1 cellular context compared by ENCODE assay signal in the genomic region with DNA sequence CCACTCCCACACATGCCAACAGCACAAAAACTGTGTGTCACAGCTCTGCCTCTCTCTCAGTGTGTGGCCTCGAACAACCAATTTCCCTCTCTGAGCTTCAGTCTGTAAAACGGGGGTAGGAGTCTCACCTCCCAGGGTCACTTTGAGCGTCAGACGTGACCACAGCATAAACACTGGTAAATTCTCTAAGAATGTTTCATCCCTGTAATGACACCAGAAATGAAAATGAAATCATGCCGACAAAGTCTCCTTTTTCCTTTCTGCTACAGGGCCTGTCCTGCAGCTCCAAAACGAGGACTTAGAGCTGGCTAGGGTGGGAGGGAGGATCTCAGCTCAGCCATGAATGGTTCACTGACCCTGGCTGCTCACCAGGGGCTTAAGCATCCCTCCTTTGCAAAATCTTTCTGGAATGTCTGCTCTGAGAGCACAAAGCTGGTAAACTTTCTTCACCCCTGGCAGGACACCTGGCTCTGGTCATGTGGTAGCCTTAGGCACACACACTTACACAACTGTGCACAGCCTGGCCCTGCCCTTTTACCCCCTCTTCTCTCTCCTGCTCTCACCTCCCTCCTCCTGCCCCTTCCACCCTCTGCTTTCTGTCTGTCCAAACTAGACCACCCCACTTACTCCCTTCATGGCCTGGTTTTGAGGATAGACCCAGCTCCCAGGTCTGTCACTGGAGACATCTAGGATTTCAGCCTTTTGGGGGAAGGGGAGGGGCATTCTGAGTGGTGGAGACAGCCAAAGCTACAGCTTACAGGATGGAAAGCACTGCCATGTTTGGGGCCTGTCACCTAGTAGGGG.
A peak's percentile ranks its signal among the peaks of the same experiment; 100 is the strongest.
TF ChIP-seq lines count a peak whose summit lies in the region.

No MANE protein-coding gene starts in this region.

TF ChIP-seq in HepG2, 621 proteins besides CTCF, POLR2A, EP300 and RAD21 (continued from another document and continues in another):
- TF ChIP-seq PATZ1 (CRISPR knock-in tag; IDR thresholded peaks at IDR 0.05): no peak
- TF ChIP-seq, protein P1, sequence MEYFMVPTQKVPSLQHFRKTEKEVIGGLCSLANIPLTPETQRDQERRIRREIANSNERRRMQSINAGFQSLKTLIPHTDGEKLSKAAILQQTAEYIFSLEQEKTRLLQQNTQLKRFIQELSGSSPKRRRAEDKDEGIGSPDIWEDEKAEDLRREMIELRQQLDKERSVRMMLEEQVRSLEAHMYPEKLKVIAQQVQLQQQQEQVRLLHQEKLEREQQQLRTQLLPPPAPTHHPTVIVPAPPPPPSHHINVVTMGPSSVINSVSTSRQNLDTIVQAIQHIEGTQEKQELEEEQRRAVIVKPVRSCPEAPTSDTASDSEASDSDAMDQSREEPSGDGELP (IDR thresholded peaks at IDR 0.05; ENCODE audit: borderline replicate concordance, low read depth): peak; percentile 70; the same call in 1 of the 2 replicates
- TF ChIP-seq ZNF777 (CRISPR knock-in tag; IDR thresholded peaks at IDR 0.05): no peak
- no peak for TF ChIP-seq AHR (CRISPR knock-in tag; IDR thresholded peaks at IDR 0.05)
- no peak for TF ChIP-seq MEIS2 (CRISPR knock-in tag; IDR thresholded peaks at IDR 0.05)
- TF ChIP-seq PHB2 (IDR thresholded peaks at IDR 0.05; ENCODE audit: partially characterized antibody): no peak
- no peak for TF ChIP-seq ZNF543 (CRISPR knock-in tag; IDR thresholded peaks at IDR 0.05)
- no peak for TF ChIP-seq BRF2 (CRISPR knock-in tag; IDR thresholded peaks at IDR 0.05)
- TF ChIP-seq ZNF501 (CRISPR knock-in tag; IDR thresholded peaks at IDR 0.05): 0 out of 2 replicates have a peak, but pooled peaks have one; percentile 32
- no peak for TF ChIP-seq TOE1 (CRISPR knock-in tag; IDR thresholded peaks at IDR 0.05)
- no peak for TF ChIP-seq ATRX (CRISPR knock-in tag; IDR thresholded peaks at IDR 0.05; ENCODE audit: borderline replicate concordance)
- no peak for TF ChIP-seq ZNF512 (CRISPR knock-in tag; IDR thresholded peaks at IDR 0.05)
- TF ChIP-seq ZNF770 (CRISPR knock-in tag; IDR thresholded peaks at IDR 0.05): no peak
- no peak for TF ChIP-seq ZNF607 (CRISPR knock-in tag; IDR thresholded peaks at IDR 0.05; ENCODE audit: borderline replicate concordance)
- TF ChIP-seq ZNF432 (CRISPR knock-in tag; IDR thresholded peaks at IDR 0.05; ENCODE audit: borderline replicate concordance): no peak
- no peak for TF ChIP-seq ZNF709 (CRISPR knock-in tag; IDR thresholded peaks at IDR 0.05)
- no peak; the same call in 1 of the 2 replicates for TF ChIP-seq HDAC2 (CRISPR knock-in tag; IDR thresholded peaks at IDR 0.05)
- TF ChIP-seq ZNF674 (CRISPR knock-in tag; IDR thresholded peaks at IDR 0.05; ENCODE audit: low read depth): no peak
- TF ChIP-seq, protein P2, sequence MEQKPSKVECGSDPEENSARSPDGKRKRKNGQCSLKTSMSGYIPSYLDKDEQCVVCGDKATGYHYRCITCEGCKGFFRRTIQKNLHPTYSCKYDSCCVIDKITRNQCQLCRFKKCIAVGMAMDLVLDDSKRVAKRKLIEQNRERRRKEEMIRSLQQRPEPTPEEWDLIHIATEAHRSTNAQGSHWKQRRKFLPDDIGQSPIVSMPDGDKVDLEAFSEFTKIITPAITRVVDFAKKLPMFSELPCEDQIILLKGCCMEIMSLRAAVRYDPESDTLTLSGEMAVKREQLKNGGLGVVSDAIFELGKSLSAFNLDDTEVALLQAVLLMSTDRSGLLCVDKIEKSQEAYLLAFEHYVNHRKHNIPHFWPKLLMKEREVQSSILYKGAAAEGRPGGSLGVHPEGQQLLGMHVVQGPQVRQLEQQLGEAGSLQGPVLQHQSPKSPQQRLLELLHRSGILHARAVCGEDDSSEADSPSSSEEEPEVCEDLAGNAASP (CRISPR knock-in tag; IDR thresholded peaks at IDR 0.05; ENCODE audit: borderline replicate concordance): 0 out of 2 replicates have a peak, but pooled peaks have one; percentile 21
- TF ChIP-seq TBX2 (CRISPR knock-in tag; IDR thresholded peaks at IDR 0.05; ENCODE audit: borderline replicate concordance): 0 out of 2 replicates have a peak, but pooled peaks have one; percentile 33
- TF ChIP-seq ELF1 (CRISPR knock-in tag; IDR thresholded peaks at IDR 0.05): no peak
- TF ChIP-seq CC2D1A (CRISPR knock-in tag; IDR thresholded peaks at IDR 0.05): no peak
- TF ChIP-seq, protein P3, sequence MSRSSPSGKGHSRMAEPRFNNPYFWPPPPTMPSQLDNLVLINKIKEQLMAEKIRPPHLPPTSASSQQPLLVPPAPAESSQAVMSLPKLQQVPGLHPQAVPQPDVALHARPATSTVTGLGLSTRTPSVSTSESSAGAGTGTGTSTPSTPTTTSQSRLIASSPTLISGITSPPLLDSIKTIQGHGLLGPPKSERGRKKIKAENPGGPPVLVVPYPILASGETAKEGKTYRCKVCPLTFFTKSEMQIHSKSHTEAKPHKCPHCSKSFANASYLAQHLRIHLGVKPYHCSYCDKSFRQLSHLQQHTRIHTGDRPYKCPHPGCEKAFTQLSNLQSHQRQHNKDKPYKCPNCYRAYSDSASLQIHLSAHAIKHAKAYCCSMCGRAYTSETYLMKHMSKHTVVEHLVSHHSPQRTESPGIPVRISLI (CRISPR knock-in tag; IDR thresholded peaks at IDR 0.05; ENCODE audit: borderline replicate concordance): no peak
- TF ChIP-seq DR1 (CRISPR knock-in tag; IDR thresholded peaks at IDR 0.05): no peak
- no peak for TF ChIP-seq HNF1A (IDR thresholded peaks at IDR 0.05; ENCODE audit: low read depth)
- no peak for TF ChIP-seq HNF1A (CRISPR knock-in tag; IDR thresholded peaks at IDR 0.05; ENCODE audit: borderline replicate concordance)
- TF ChIP-seq REL (CRISPR knock-in tag; conservative IDR thresholded peaks at IDR 0.05): no peak
- TF ChIP-seq ZNF337 (CRISPR knock-in tag; IDR thresholded peaks at IDR 0.05; ENCODE audit: borderline replicate concordance, low read depth): no peak
- TF ChIP-seq ZNF274 (CRISPR knock-in tag; IDR thresholded peaks at IDR 0.05): no peak
- TF ChIP-seq HES4 (CRISPR knock-in tag; IDR thresholded peaks at IDR 0.05; ENCODE audit: borderline replicate concordance): no peak
- no peak for TF ChIP-seq RFX5 (IDR thresholded peaks at IDR 0.05; ENCODE audit: low read depth, low read length)
- TF ChIP-seq, protein P4, sequence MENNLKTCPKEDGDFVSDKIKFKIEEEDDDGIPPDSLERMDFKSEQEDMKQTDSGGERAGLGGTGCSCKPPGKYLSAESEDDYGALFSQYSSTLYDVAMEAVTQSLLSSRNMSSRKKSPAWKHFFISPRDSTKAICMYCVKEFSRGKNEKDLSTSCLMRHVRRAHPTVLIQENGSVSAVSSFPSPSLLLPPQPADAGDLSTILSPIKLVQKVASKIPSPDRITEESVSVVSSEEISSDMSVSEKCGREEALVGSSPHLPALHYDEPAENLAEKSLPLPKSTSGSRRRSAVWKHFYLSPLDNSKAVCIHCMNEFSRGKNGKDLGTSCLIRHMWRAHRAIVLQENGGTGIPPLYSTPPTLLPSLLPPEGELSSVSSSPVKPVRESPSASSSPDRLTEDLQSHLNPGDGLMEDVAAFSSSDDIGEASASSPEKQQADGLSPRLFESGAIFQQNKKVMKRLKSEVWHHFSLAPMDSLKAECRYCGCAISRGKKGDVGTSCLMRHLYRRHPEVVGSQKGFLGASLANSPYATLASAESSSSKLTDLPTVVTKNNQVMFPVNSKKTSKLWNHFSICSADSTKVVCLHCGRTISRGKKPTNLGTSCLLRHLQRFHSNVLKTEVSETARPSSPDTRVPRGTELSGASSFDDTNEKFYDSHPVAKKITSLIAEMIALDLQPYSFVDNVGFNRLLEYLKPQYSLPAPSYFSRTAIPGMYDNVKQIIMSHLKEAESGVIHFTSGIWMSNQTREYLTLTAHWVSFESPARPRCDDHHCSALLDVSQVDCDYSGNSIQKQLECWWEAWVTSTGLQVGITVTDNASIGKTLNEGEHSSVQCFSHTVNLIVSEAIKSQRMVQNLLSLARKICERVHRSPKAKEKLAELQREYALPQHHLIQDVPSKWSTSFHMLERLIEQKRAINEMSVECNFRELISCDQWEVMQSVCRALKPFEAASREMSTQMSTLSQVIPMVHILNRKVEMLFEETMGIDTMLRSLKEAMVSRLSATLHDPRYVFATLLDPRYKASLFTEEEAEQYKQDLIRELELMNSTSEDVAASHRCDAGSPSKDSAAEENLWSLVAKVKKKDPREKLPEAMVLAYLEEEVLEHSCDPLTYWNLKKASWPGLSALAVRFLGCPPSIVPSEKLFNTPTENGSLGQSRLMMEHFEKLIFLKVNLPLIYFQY (CRISPR knock-in tag; IDR thresholded peaks at IDR 0.05; ENCODE audit: borderline replicate concordance): no peak
- TF ChIP-seq ZNF775 (CRISPR knock-in tag; IDR thresholded peaks at IDR 0.05; ENCODE audit: borderline replicate concordance): no peak
- no peak for TF ChIP-seq BORCS8-MEF2B (CRISPR knock-in tag; IDR thresholded peaks at IDR 0.05)
